In the genomic region with DNA sequence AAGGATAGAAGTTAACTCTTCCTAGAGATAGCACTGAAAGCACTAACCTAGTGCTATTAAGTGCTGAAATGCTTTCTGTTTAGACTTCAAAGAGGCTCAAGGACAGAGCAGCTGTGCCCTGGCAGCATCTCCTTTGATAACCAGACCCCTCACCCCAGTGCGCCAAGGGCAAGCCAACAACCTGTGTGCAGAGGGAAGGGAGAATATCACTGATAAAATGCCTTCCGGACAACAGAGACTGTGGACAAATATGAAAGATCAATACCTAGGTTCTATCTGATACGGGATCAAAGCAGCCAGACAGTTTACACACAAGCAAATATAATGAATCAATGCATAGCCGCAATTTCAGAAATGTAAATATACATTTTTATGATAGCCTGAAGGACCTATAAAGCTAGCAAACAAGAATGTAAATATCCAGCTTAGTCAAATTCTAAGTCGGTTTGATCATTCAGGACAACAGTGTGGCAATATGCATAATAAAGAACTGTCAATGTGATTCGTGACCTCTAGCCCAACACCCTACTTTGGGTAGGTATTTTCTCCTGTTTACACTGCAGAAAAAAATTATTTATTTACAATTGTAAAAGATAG, we compare ENCODE assay signal across 1 cellular context.
TF ChIP-seq lines count a peak whose summit lies in the region.

No MANE protein-coding gene starts in this region.

TF ChIP-seq in HepG2, 621 proteins besides CTCF, POLR2A, EP300 and RAD21 (continued from another document):
- TF ChIP-seq, protein P1, sequence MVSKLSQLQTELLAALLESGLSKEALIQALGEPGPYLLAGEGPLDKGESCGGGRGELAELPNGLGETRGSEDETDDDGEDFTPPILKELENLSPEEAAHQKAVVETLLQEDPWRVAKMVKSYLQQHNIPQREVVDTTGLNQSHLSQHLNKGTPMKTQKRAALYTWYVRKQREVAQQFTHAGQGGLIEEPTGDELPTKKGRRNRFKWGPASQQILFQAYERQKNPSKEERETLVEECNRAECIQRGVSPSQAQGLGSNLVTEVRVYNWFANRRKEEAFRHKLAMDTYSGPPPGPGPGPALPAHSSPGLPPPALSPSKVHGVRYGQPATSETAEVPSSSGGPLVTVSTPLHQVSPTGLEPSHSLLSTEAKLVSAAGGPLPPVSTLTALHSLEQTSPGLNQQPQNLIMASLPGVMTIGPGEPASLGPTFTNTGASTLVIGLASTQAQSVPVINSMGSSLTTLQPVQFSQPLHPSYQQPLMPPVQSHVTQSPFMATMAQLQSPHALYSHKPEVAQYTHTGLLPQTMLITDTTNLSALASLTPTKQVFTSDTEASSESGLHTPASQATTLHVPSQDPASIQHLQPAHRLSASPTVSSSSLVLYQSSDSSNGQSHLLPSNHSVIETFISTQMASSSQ (IDR thresholded peaks at IDR 0.05; ENCODE audit: low read depth), result peak; percentile 98
- TF ChIP-seq, protein P1 (CRISPR knock-in tag; IDR thresholded peaks at IDR 0.05; ENCODE audit: borderline replicate concordance), result peak; percentile 99
- TF ChIP-seq FOSL2 (CRISPR knock-in tag; IDR thresholded peaks at IDR 0.05) (peak; percentile 92), HMG20A (CRISPR knock-in tag; IDR thresholded peaks at IDR 0.05; ENCODE audit: borderline replicate concordance) (peak; percentile 100), KDM5B (CRISPR knock-in tag; IDR thresholded peaks at IDR 0.05; ENCODE audit: borderline replicate concordance) (no peak; the same call in 1 of the 2 replicates), ZFYVE20 (CRISPR knock-in tag; IDR thresholded peaks at IDR 0.05; ENCODE audit: borderline replicate concordance, low read depth) (no peak)
- TF ChIP-seq, protein P2, sequence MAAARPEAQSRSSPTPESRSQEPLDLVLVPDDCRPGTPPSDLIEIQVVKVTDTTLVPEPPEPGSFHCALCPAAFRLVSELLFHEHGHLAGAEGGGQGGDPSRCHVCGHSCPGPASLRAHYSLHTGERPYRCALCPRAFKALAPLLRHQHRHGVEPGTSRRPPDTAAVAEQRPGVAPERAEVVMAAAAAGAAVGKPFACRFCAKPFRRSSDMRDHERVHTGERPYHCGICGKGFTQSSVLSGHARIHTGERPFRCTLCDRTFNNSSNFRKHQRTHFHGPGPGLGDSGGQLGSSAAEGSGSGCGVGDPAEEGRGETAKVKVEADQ (CRISPR knock-in tag; IDR thresholded peaks at IDR 0.05; ENCODE audit: borderline replicate concordance), result peak; percentile 92
TF ChIP-seq in HepG2: peak in this region for 386.
